Comparison of ENCODE assay signal across 8 cellular contexts in genomic region chr1:6603851-6604558, GRCh38. TPM values are rescaled to one million over a fixed set of nuclear protein-coding genes. Genes with fewer than 3 reads are reported as not detected.
DNase-seq lines count a peak whose midpoint lies in the region; ATAC-seq and TF ChIP-seq lines count a peak whose summit lies in the region.

No MANE protein-coding gene starts in this region.

- peaks cover 4% of the 10 kb centered on the region for H3K36me3 ChIP-seq in BLaER1

- in situ Hi-C loops in astrocyte of the spinal cord (cut with HindIII; ENCODE audit: low sequenced_read_pairs): no loop called here

- TF ChIP-seq CTCF in astrocyte of the spinal cord (IDR thresholded peaks at IDR 0.05; ENCODE audit: low read depth, low read length): no peak

- H3K4me3 ChIP-seq in BLaER1: peak overlapping the region; percentile 77
- H3K4me3 ChIP-seq in astrocyte of the spinal cord (ENCODE audit: low read depth, low read length): peak overlapping the region; percentile 35
- H3K4me3 ChIP-seq in iPS-11a (ENCODE audit: low read depth, low read length): peak overlapping the region; percentile 51

- peak overlapping the region; percentile 74 for H3K9ac ChIP-seq in BLaER1

- H3K27me3 ChIP-seq in BLaER1: no peaks in the 10 kb centered on the region

- DNase-seq in LHCN-M2 (ENCODE audit: low read depth) (peak; percentile 78), astrocyte of the spinal cord (ENCODE audit: low read depth, low spot score) (peak; percentile 85), sciatic nerve (ENCODE audit: low spot score) (peak; percentile 85), NCI-H128 (lab: John Stamatoyannopoulos, UW; ENCODE audit: unreplicated experiment) (no peak)

- H3K4me2 ChIP-seq in BLaER1: peak overlapping the region; percentile 91

- ATAC-seq in sciatic nerve (peak; percentile 66), GM21360 (IDR thresholded peaks at IDR 0.05; ENCODE audit: unreplicated experiment) (no peak), GM19397 (IDR thresholded peaks at IDR 0.05; ENCODE audit: unreplicated experiment) (no peak)

- peaks cover 32% of the 10 kb centered on the region for H4K20me1 ChIP-seq in BLaER1

- intact Hi-C loops in sciatic nerve (cut with DNase I): no loop called here

- peak overlapping the region; percentile 76 for H3K27ac ChIP-seq in BLaER1

- H3K9me3 ChIP-seq in BLaER1: no peaks in the 10 kb centered on the region

- peaks cover 37% of the 10 kb centered on the region for H3K4me1 ChIP-seq in BLaER1

RNA-seq across cellular contexts. Expression of gene KLHL21, which starts 1.3 kb away (rescaled TPM):
- total RNA-seq in LHCN-M2 (2014; rRNA removed): 46.8 and 51.2 TPM in 2 replicates
- polyA plus RNA-seq in LHCN-M2 (2012): 21.1 TPM
- total RNA-seq in sciatic nerve: 31.4 TPM

RNA-seq across cellular contexts. Expression of gene PHF13, which starts 9.5 kb away (rescaled TPM):
- total RNA-seq in LHCN-M2 (2014; rRNA removed) (11.5 and 11.7 TPM in 2 replicates), sciatic nerve (19.3 TPM)
- 11.7 TPM for polyA plus RNA-seq in LHCN-M2 (2012)

RNA-seq across cellular contexts. Expression of gene THAP3, which starts 20.7 kb away (rescaled TPM):
- 23.3 and 25.0 TPM in 2 replicates for total RNA-seq in LHCN-M2 (2014; rRNA removed)
- polyA plus RNA-seq in LHCN-M2 (2012): 15.3 TPM
- total RNA-seq in sciatic nerve: 20.4 TPM

RNA-seq across cellular contexts. Expression of gene ZBTB48, which starts 24.2 kb away (rescaled TPM):
- 14.2 and 14.9 TPM in 2 replicates for total RNA-seq in LHCN-M2 (2014; rRNA removed)
- polyA plus RNA-seq in LHCN-M2 (2012): 12.6 TPM
- total RNA-seq in sciatic nerve: 28.9 TPM

RNA-seq across cellular contexts. Expression of gene TAS1R1, which starts 48.9 kb away (rescaled TPM):
- total RNA-seq in LHCN-M2 (2014; rRNA removed): 1.2 and 2.5 TPM in 2 replicates
- 1.1 TPM for polyA plus RNA-seq in LHCN-M2 (2012)
- not detected for total RNA-seq in sciatic nerve
